8 cellular contexts compared by ENCODE assay signal in genomic region chr14:73713206-73713803, GRCh38. TPM values are rescaled to one million over a fixed set of nuclear protein-coding genes. Genes with fewer than 3 reads are reported as not detected.
DNase-seq lines count a peak whose midpoint lies in the region; ATAC-seq, FAIRE-seq and TF ChIP-seq lines count a peak whose summit lies in the region.

No MANE protein-coding gene starts in this region.

- no peaks in the 10 kb centered on the region for H3K27me3 Mint-ChIP-seq in astrocyte (ENCODE audit: low read depth, unreplicated experiment)

- peaks cover 22% of the 10 kb centered on the region for H3K4me1 Mint-ChIP-seq in astrocyte (ENCODE audit: low read depth, unreplicated experiment)

- H3K4me2 ChIP-seq in BLaER1 = peak overlapping the region; percentile 82
- peak overlapping the region; percentile 95 for H3K4me2 ChIP-seq in astrocyte (ENCODE audit: low read length)

- no peaks in the 10 kb centered on the region for H3K9me3 Mint-ChIP-seq in astrocyte (ENCODE audit: unreplicated experiment)

- H3K27me3 ChIP-seq in BLaER1 (peaks cover 5% of the 10 kb centered on the region; the same call in 1 of the 2 replicates), astrocyte (ENCODE audit: insufficient read depth, low read length) (no peaks in the 10 kb centered on the region), thyroid gland (no peaks in the 10 kb centered on the region)

- H3K4me1 ChIP-seq in BLaER1 (peaks cover 27% of the 10 kb centered on the region), astrocyte (ENCODE audit: insufficient read depth, low read length) (peaks cover 30% of the 10 kb centered on the region), thyroid gland (peaks cover 17 to 20% of the 10 kb centered on the region in 2 donors)

- 20 to 26% methylated on average over 17 to 21 of the region's 21 CpGs for WGBS in lower leg skin, 2 donors
- 7% methylated on average over 16 to 21 of the region's 21 CpGs for WGBS in thyroid gland, 2 donors

- H4K20me1 ChIP-seq in BLaER1 (peaks cover 40% of the 10 kb centered on the region), astrocyte (ENCODE audit: insufficient read depth, low read length) (peaks cover 49% of the 10 kb centered on the region)

- TF ChIP-seq POLR2A in lower leg skin (IDR thresholded peaks at IDR 0.05) = no peak
- TF ChIP-seq POLR2A in thyroid gland (IDR thresholded peaks at IDR 0.05) = no peak

- peak overlapping the region; percentile 59 for H3K9ac ChIP-seq in BLaER1
- peak overlapping the region; percentile 95 for H3K9ac ChIP-seq in astrocyte (ENCODE audit: low read length)

- TF ChIP-seq CTCF in astrocyte (IDR thresholded peaks at IDR 0.05; ENCODE audit: insufficient read depth, low read depth, low read length) (no peak), lower leg skin (IDR thresholded peaks at IDR 0.05) (no peak), thyroid gland (IDR thresholded peaks at IDR 0.05) (no peak)

- peak overlapping the region; percentile 81 for H2AFZ ChIP-seq in astrocyte (ENCODE audit: low read depth, low read length)

- ATAC-seq in HG03064 (IDR thresholded peaks at IDR 0.05; ENCODE audit: low read depth, unreplicated experiment) = peak; percentile 5

- intact Hi-C loops in lower leg skin (cut with DNase I; ENCODE audit: low total_unique reads) (no loop called here), thyroid gland (cut with DNase I) (no loop called here)

- peaks cover 54% of the 10 kb centered on the region for H3K79me2 ChIP-seq in astrocyte (ENCODE audit: insufficient read depth, low read length)

- H3K36me3 ChIP-seq in BLaER1 (peaks cover 29% of the 10 kb centered on the region), astrocyte (ENCODE audit: insufficient read depth, low read length) (peaks cover 10% of the 10 kb centered on the region), thyroid gland (peaks cover 0 to 6% of the 10 kb centered on the region in 2 donors)

- DNase-seq in astrocyte (ENCODE audit: low read depth) = no peak
- DNase-seq in lower leg skin (ENCODE audit: low spot score in 2 of 2) = no peak
- no peak for DNase-seq in thyroid gland
- no peak for DNase-seq in NCI-H2196 (lab: John Stamatoyannopoulos, UW; ENCODE audit: unreplicated experiment)
- DNase-seq in SIG-M5 (lab: John Stamatoyannopoulos, UW) = no peak
- DNase-seq in cortex of kidney (lab: John Stamatoyannopoulos, UW) = no peak

- no peaks in the 10 kb centered on the region for H3K9me3 ChIP-seq in BLaER1
- H3K9me3 ChIP-seq in astrocyte (ENCODE audit: insufficient read depth, low read depth, low read length) = no peaks in the 10 kb centered on the region
- H3K9me3 ChIP-seq in thyroid gland = no peaks in the 10 kb centered on the region

- H3K27ac ChIP-seq in BLaER1 (peak overlapping the region; percentile 62), astrocyte (ENCODE audit: low read depth, low read length) (peak overlapping the region; percentile 89), thyroid gland (peak overlapping the region; percentile 60 to 92 (median 85))

- peak overlapping the region; percentile 90 for H3K27ac Mint-ChIP-seq in astrocyte (ENCODE audit: unreplicated experiment)

- peak overlapping the region; percentile 85 for H3K4me3 ChIP-seq in BLaER1
- H3K4me3 ChIP-seq in astrocyte (ENCODE audit: insufficient read depth, low read depth, low read length) = peak overlapping the region; percentile 97
- peak overlapping the region; percentile 65 for H3K4me3 ChIP-seq in lower leg skin (ENCODE audit: low read depth, poor library complexity, severe bottlenecking)
- H3K4me3 ChIP-seq in thyroid gland (replicated peaks in 1 of 3) = peak overlapping the region; percentile 12 to 91 (median 79)

- FAIRE-seq in astrocyte (lab: Jason Lieb, UNC) = no peak

- H3K36me3 Mint-ChIP-seq in astrocyte (ENCODE audit: low read depth, unreplicated experiment) = peaks cover 12% of the 10 kb centered on the region

- peak overlapping the region; percentile 97 for H3K4me3 Mint-ChIP-seq in astrocyte (ENCODE audit: unreplicated experiment)

RNA-seq across cellular contexts. Expression of gene PNMA1, which starts 0.9 kb away (rescaled TPM):
- total RNA-seq in astrocyte = 67.4 and 74.3 TPM in 2 replicates
- 1 to 10 TPM; 4.6 to 8.5 (median 6.6) TPM for total RNA-seq in lower leg skin
- 10 to 100 TPM; 21.7 to 27.7 (median 24.7) TPM for total RNA-seq in thyroid gland
